ENCODE assay signal across 12 cellular contexts in genomic region chr5:51386916-51387853, GRCh38. TPM values are rescaled to one million over a fixed set of nuclear protein-coding genes. Genes with fewer than 3 reads are reported as not detected.
DNase-seq lines count a peak whose midpoint lies in the region; ATAC-seq and TF ChIP-seq lines count a peak whose summit lies in the region.
"Had no signal": no experiment of that assay in that cellular context is flagged by ENCODE, and none has a peak within 500 bp of the region (broad histone marks: within the 10 kb centered on the region; RNA-seq: fewer than 3 reads in every experiment).

No MANE protein-coding gene starts in this region.

- no peak for TF ChIP-seq CTCF in gastroesophageal sphincter (IDR thresholded peaks at IDR 0.05)

- no peak for TF ChIP-seq POLR2A in gastroesophageal sphincter (IDR thresholded peaks at IDR 0.05)

- H3K27ac ChIP-seq in gastroesophageal sphincter = peak overlapping the region in 1 of 4 donors; percentile 57
- H3K27ac ChIP-seq: dorsolateral prefrontal cortex had no signal

- H3K27me3 ChIP-seq in H7 (ENCODE audit: control insufficient read depth, insufficient read depth, low read length) (peaks cover 97% of the 10 kb centered on the region), gastroesophageal sphincter (peaks cover 96% of the 10 kb centered on the region)

- H3K27ac Mint-ChIP-seq in T-helper 17 cell = no peak overlapping the region
- H3K27ac Mint-ChIP-seq: activated B cell treated with CpG ODN at 0.5 μM for 24 hours; activated naive CD4-positive, alpha-beta T cell treated with anti-CD3 and anti-CD28 coated beads, Interleukin-2, amount 10 ng/mL, durations not matched to agents 7 days and 5 days had no signal

- H3K4me3 ChIP-seq in H7 (ENCODE audit: insufficient read depth, low read depth, low read length) (peak overlapping the region; percentile 38), gastroesophageal sphincter (peak overlapping the region; percentile 20 to 57)

- TF ChIP-seq EP300 in gastroesophageal sphincter (IDR thresholded peaks at IDR 0.05) = no peak

- ATAC-seq in gastroesophageal sphincter (no peak), T-helper 17 cell (no peak), GM18861 (IDR thresholded peaks at IDR 0.05; ENCODE audit: unreplicated experiment) (no peak)

- H3K27me3 Mint-ChIP-seq in T-helper 17 cell = peaks cover 81% of the 10 kb centered on the region

- 0 to 11% methylated on average over 4 to 8 of the region's 38 CpGs for WGBS in gastroesophageal sphincter (ENCODE audit: low coverage in 1 of 2), 2 donors

- peaks cover 0 to 49% (median 14%) of the 10 kb centered on the region in 3 donors for H3K4me1 ChIP-seq in gastroesophageal sphincter

- H3K4me1 Mint-ChIP-seq in T-helper 17 cell = peaks cover 2% of the 10 kb centered on the region
- H3K4me1 Mint-ChIP-seq: activated B cell treated with CpG ODN at 0.5 μM for 24 hours had no signal

- H3K4me3 Mint-ChIP-seq in T-helper 17 cell = no peak overlapping the region
- H3K4me3 Mint-ChIP-seq: activated B cell treated with CpG ODN at 0.5 μM for 24 hours; activated naive CD4-positive, alpha-beta T cell treated with anti-CD3 and anti-CD28 coated beads, Interleukin-2, amount 10 ng/mL, durations not matched to agents 7 days and 5 days had no signal

- peaks cover 7% of the 10 kb centered on the region for H3K36me3 Mint-ChIP-seq in T-helper 17 cell (ENCODE audit: low read depth)
- H3K36me3 Mint-ChIP-seq: activated naive CD4-positive, alpha-beta T cell treated with anti-CD3 and anti-CD28 coated beads, Interleukin-2, amount 10 ng/mL, durations not matched to agents 7 days and 5 days had no signal

- peak; percentile 59 for DNase-seq in H7
- peak; percentile 37 for DNase-seq in NCI-H774 (lab: John Stamatoyannopoulos, UW)
- DNase-seq in retina = peak; percentile 76
- DNase-seq in T-helper 17 cell = no peak
- no peak for DNase-seq in activated CD8-positive, alpha-beta memory T cell treated with anti-CD3 and anti-CD28 coated beads for 24 hours
- DNase-seq: activated B cell treated with CpG ODN at 0.5 μM for 24 hours; activated naive CD4-positive, alpha-beta T cell treated with anti-CD3 and anti-CD28 coated beads, Interleukin-2, amount 10 ng/mL, durations not matched to agents 7 days and 5 days; dorsolateral prefrontal cortex; GDM1 had no signal

- H3K9me3 ChIP-seq in gastroesophageal sphincter (no peaks in the 10 kb centered on the region), T-helper 17 cell (ENCODE audit: control insufficient read depth, low read length, poor library complexity, severe bottlenecking) (no peaks in the 10 kb centered on the region)

- no peaks in the 10 kb centered on the region for H3K36me3 ChIP-seq in H7 (replicated peaks; ENCODE audit: control insufficient read depth, insufficient read depth, low read length)
- H3K36me3 ChIP-seq in gastroesophageal sphincter = no peaks in the 10 kb centered on the region

RNA-seq across cellular contexts. Expression of gene ISL1, which starts 3.9 kb away (rescaled TPM):
- 0.07 and 0.10 TPM in 2 replicates for total RNA-seq in H7 (2014; rRNA removed; shearing (Covaris generic))
- total RNA-seq in gastroesophageal sphincter = 10 to 100 TPM in 2 of 4 donors, not detected in 2; 17.6 to 21.3 TPM
- total RNA-seq in T-helper 17 cell = not detected
- total RNA-seq: activated B cell treated with CpG ODN at 0.5 μM for 24 hours, dorsolateral prefrontal cortex, renal cortical epithelial cell had no signal

Comparison
In these comparisons a context has a peak if more than half of its experiments do, and no peak if none do; other contexts are left out.
1. DNase-seq: peak in H7 (single experiment), NCI-H774 (single experiment) and retina (single experiment); none in T-helper 17 cell (0 of 3) and activated CD8-positive, alpha-beta memory T cell treated with anti-CD3 and anti-CD28 coated beads for 24 hours (single experiment).